ENCODE assay signal across 1 cellular context in genomic region chr9:111069233-111069632, GRCh38.
TF ChIP-seq lines count a peak whose summit lies in the region.

No MANE protein-coding gene starts in this region.

TF ChIP-seq in GM23338, 12 proteins besides CTCF, POLR2A, EP300 and RAD21 (continued from another document):
- no peak for TF ChIP-seq ZNF462 (CRISPR knock-in tag; IDR thresholded peaks at IDR 0.05)
- no peak for TF ChIP-seq REST (IDR thresholded peaks at IDR 0.05; ENCODE audit: unreplicated experiment)
- no peak for TF ChIP-seq ZNF331 (CRISPR knock-in tag; IDR thresholded peaks at IDR 0.05; ENCODE audit: low read depth)
- no peak for TF ChIP-seq EZH2 (IDR thresholded peaks at IDR 0.05; ENCODE audit: low read depth, unreplicated experiment)
- TF ChIP-seq, protein P1, sequence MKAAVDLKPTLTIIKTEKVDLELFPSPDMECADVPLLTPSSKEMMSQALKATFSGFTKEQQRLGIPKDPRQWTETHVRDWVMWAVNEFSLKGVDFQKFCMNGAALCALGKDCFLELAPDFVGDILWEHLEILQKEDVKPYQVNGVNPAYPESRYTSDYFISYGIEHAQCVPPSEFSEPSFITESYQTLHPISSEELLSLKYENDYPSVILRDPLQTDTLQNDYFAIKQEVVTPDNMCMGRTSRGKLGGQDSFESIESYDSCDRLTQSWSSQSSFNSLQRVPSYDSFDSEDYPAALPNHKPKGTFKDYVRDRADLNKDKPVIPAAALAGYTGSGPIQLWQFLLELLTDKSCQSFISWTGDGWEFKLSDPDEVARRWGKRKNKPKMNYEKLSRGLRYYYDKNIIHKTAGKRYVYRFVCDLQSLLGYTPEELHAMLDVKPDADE (IDR thresholded peaks at IDR 0.05), result no peak
- no peak for TF ChIP-seq JUNB (IDR thresholded peaks at IDR 0.05; ENCODE audit: unreplicated experiment)
- no peak for TF ChIP-seq NANOG (IDR thresholded peaks at IDR 0.05; ENCODE audit: borderline replicate concordance)
- TF ChIP-seq POLR2AphosphoS5 (IDR thresholded peaks at IDR 0.05; ENCODE audit: low read depth), result no peak
- TF ChIP-seq STAT1 (IDR thresholded peaks at IDR 0.05; ENCODE audit: unreplicated experiment), result no peak
